17 cellular contexts compared by ENCODE assay signal in the genomic region with DNA sequence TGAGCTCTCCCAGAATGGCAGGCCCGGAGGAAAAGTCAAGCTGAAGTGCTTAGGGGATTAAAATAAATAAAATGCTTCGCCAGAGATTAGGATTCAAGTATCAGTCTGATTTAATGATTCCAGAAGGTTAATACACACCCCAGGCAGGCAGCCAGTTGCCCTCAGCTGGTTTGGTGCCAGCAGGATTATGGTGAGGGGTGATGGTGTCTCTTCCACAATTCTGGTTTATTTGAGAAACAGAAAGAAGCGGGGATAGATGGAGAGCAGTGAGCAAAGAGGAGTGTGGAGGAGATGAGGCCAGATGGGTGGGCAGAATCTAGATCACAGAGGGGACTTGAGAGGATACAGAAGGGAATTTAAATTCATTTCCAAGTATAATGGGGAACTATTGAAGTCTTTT.
"Had no signal": no experiment of that assay in that cellular context is flagged by ENCODE, and none has a peak within 500 bp of the region (broad histone marks: within the 10 kb centered on the region; RNA-seq: fewer than 3 reads in every experiment).

No MANE protein-coding gene starts in this region.

- H3K27ac Mint-ChIP-seq: T-cell had no signal

- H3K9me3 ChIP-seq: SK-N-SH had no signal

- DNase-seq: KBM-7, MV-4-11, NCI-H1048, NCI-H1105, NCI-H1436 treated with DMSO at 0.1 percent for 48 hours, NCI-H187, NCI-H2029, NCI-H2081 treated with DMSO at 0.1 percent for 48 hours, NCI-H2171 treated with DMSO at 0.1 percent for 48 hours, NCI-H446 treated with DMSO at 0.1 percent for 48 hours, NCI-H510A treated with DMSO at 0.1 percent for 48 hours, Right ventricle myocardium superior, RPMI8226, SIG-M5, SW 1271, T-cell had no signal

- H3K4me1 Mint-ChIP-seq: T-cell had no signal

- H3K4me3 Mint-ChIP-seq: T-cell had no signal

- H3K36me3 Mint-ChIP-seq: T-cell had no signal

- ATAC-seq: T-cell had no signal
